Comparison of ENCODE assay signal across 8 cellular contexts in genomic region chr1:101357444-101357986, GRCh38.
A peak's percentile ranks its signal among the peaks of the same experiment; 100 is the strongest.
DNase-seq lines count a peak whose midpoint lies in the region; TF ChIP-seq lines count a peak whose summit lies in the region.

No MANE protein-coding gene starts in this region.

- DNase-seq in GM10266 (ENCODE audit: extremely low spot score) = peak; percentile 65
- peak; percentile 60 for DNase-seq in HCEC 1CT
- DNase-seq in LoVo (ENCODE audit: low spot score) = peak; percentile 71
- DNase-seq in SHP77 treated with DMSO at 0.1 percent for 48 hours (lab: John Stamatoyannopoulos, UW) = peak; percentile 65
- peak in 3 of 4 experiments; percentile 19 to 28 (median 21) for DNase-seq in activated naive CD4-positive, alpha-beta T cell (lab: John Stamatoyannopoulos, UW)
- DNase-seq in germinal center (ENCODE audit: low spot score) = peak; percentile 83
- DNase-seq in pons (ENCODE audit: low spot score) = peak; percentile 92
- no peak for DNase-seq in cortex of kidney (lab: John Stamatoyannopoulos, UW)

- TF ChIP-seq CTCF in GM10266 (IDR thresholded peaks at IDR 0.05; ENCODE audit: control insufficient read depth, insufficient read depth, low read depth, missing control alignments) = peak; percentile 85
